In the genomic region with DNA sequence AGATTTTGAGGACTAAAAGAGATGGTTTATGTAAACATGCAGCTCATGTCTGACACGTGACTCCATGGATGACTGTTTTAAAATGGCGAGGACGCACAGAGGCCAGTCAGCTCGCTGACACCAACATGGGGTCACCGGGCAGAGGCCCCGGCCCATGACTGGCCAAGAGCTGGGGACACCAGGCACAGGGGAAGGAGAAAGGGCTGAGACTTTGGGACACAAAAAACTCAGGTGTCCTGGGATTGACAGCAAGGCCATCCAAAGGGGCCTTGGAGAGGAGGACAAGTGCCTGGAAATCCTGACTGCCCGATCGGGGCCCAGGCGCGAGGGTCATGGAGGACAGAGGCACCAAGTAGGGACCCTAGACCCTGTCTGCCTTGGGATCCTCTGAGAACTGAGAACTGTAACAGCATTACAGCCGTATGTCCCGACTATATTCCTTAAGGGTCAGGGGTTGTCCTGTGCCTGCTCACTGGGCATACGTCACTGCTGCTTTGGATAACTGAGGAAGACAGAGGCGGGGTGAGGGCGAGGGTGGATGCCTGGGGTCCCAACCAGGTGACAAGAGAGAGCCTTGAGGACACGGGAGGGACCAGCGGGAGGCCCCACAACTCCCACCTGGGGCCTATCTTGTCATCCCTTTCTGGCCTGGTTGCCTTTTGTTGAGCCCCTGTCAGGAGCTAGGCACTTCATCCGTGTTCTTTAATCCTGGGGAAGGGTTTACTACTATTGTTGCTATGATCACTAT, we compare ENCODE assay signal across 20 cellular contexts. TPM values are rescaled to one million over a fixed set of nuclear protein-coding genes. Genes with fewer than 3 reads are reported as not detected.
DNase-seq lines count a peak whose midpoint lies in the region; ATAC-seq and TF ChIP-seq lines count a peak whose summit lies in the region.
"Had no signal": no experiment of that assay in that cellular context is flagged by ENCODE, and none has a peak within 500 bp of the region (broad histone marks: within the 10 kb centered on the region; RNA-seq: fewer than 3 reads in every experiment).

No MANE protein-coding gene starts in this region.

- DNase-seq in CD8-positive, alpha-beta memory T cell: peak in 1 of 5 donors; percentile 34
- DNase-seq in T-helper 17 cell (no peak), islet precursor cell (peak; percentile 17), spleen (no peak), epidermal melanocyte (ENCODE audit: insufficient read length, low spot score) (no peak), COLO829 (ENCODE audit: low spot score) (no peak)
- DNase-seq: activated CD4-positive, alpha-beta T cell treated with anti-CD3 and anti-CD28 coated beads, Interleukin-2, amount 50 U/mL, for 48 hours; AML-193; foreskin keratinocyte; Kasumi-1; left cardiac atrium; NCI-H1105; NCI-H526 treated with DMSO at 0.1 percent for 48 hours; pancreas; thyroid gland had no signal

- ATAC-seq in T-helper 17 cell: no peak
- no peak for ATAC-seq in HG02840 (IDR thresholded peaks at IDR 0.05; ENCODE audit: low FRiP score, unreplicated experiment)
- ATAC-seq: foreskin keratinocyte, left cardiac atrium had no signal

- peaks cover 21% of the 10 kb centered on the region for H3K36me3 ChIP-seq in CD8-positive, alpha-beta memory T cell (ENCODE audit: insufficient read depth, low read length)
- peaks cover 0 to 59% (median 12%) of the 10 kb centered on the region in 6 donors for H3K36me3 ChIP-seq in spleen
- H3K36me3 ChIP-seq: HAP-1, pancreas, thyroid gland had no signal

- H3K27ac ChIP-seq in CD8-positive, alpha-beta memory T cell (ENCODE audit: low read depth, low read length): no peak overlapping the region
- peak overlapping the region in 7 of 8 donors; percentile 9 to 96 (median 93) for H3K27ac ChIP-seq in spleen
- H3K27ac ChIP-seq: foreskin keratinocyte, pancreas, SK-N-MC, thyroid gland had no signal

- H3K9me3 Mint-ChIP-seq in CD8-positive, alpha-beta memory T cell: no peaks in the 10 kb centered on the region

- intact Hi-C loops in spleen (cut with DNase I; ENCODE audit: low total_unique reads): no loop called here

- 87 to 95% (median 93%) methylated on average over 18 of the region's 18 CpGs for WGBS in spleen, 5 donors

- peaks cover 16 to 79% (median 27%) of the 10 kb centered on the region in 3 donors for H3K36me3 Mint-ChIP-seq in CD8-positive, alpha-beta memory T cell
- H3K36me3 Mint-ChIP-seq in T-helper 17 cell (ENCODE audit: low read depth): peaks cover 3% of the 10 kb centered on the region

- H3K9me3 ChIP-seq in CD8-positive, alpha-beta memory T cell (ENCODE audit: low read length): no peaks in the 10 kb centered on the region
- no peaks in the 10 kb centered on the region for H3K9me3 ChIP-seq in T-helper 17 cell (ENCODE audit: control insufficient read depth, low read length, poor library complexity, severe bottlenecking)
- no peaks in the 10 kb centered on the region for H3K9me3 ChIP-seq in spleen
- H3K9me3 ChIP-seq: HAP-1, pancreas, thyroid gland had no signal

- POLR2A ChIA-PET in CD8-positive, alpha-beta memory T cell (lab: Charles Lee): interaction anchor here (0.6 to 0.9 kb wide), 2 partner anchors 11 to 347 kb away, joined by 3 read pairs; no protein-coding TSS in a partner anchor

- H3K4me1 Mint-ChIP-seq in CD8-positive, alpha-beta memory T cell: peaks cover 73 to 95% (median 90%) of the 10 kb centered on the region in 3 donors
- H3K4me1 Mint-ChIP-seq in T-helper 17 cell: peaks cover 59% of the 10 kb centered on the region

- H3K27ac Mint-ChIP-seq in CD8-positive, alpha-beta memory T cell: peak overlapping the region; percentile 66 to 99 (median 89)
- peak overlapping the region; percentile 99 for H3K27ac Mint-ChIP-seq in T-helper 17 cell

- TF ChIP-seq POLR2A in spleen (IDR thresholded peaks at IDR 0.05): no peak

- no peaks in the 10 kb centered on the region for H3K27me3 Mint-ChIP-seq in CD8-positive, alpha-beta memory T cell
- no peaks in the 10 kb centered on the region for H3K27me3 Mint-ChIP-seq in T-helper 17 cell

- peaks cover 60% of the 10 kb centered on the region for H3K4me1 ChIP-seq in CD8-positive, alpha-beta memory T cell (ENCODE audit: insufficient read depth, low read length)
- peaks cover 48 to 100% (median 88%) of the 10 kb centered on the region in 6 donors for H3K4me1 ChIP-seq in spleen
- H3K4me1 ChIP-seq: foreskin keratinocyte, HAP-1, pancreas had no signal

- H3K4me3 ChIP-seq in CD8-positive, alpha-beta memory T cell (ENCODE audit: low read length): no peak overlapping the region
- peak overlapping the region in 1 of 8 donors; percentile 49 for H3K4me3 ChIP-seq in spleen
- H3K4me3 ChIP-seq: HAP-1, pancreas, SK-N-MC, smooth muscle cell, thyroid gland had no signal

- CTCF ChIA-PET in CD8-positive, alpha-beta memory T cell (lab: Charles Lee): interaction anchor here (1.0 to 1.4 kb wide), 3 partner anchors 8 to 30 kb away, joined by 3 to 4 read pairs (median 3); no protein-coding TSS in a partner anchor

- H3K27me3 ChIP-seq in CD8-positive, alpha-beta memory T cell (ENCODE audit: insufficient read depth, low read length, poor library complexity, severe bottlenecking): no peaks in the 10 kb centered on the region
- no peaks in the 10 kb centered on the region for H3K27me3 ChIP-seq in spleen (replicated peaks in 1 of 7)
- H3K27me3 ChIP-seq: thyroid gland had no signal

- H3K4me3 Mint-ChIP-seq in CD8-positive, alpha-beta memory T cell: no peak overlapping the region
- H3K4me3 Mint-ChIP-seq in T-helper 17 cell: peak overlapping the region; percentile 33

- TF ChIP-seq CTCF in spleen (IDR thresholded peaks at IDR 0.05 in 8 of 11, conservative IDR thresholded peaks at IDR 0.05 in 3 of 11): no peak

RNA-seq across cellular contexts. Expression of a gene that starts 28.6 kb away (rescaled TPM):
- total RNA-seq in CD8-positive, alpha-beta memory T cell: 10 to 100 TPM; 49.3 to 51.0 TPM
- 146 TPM for polyA plus RNA-seq in CD8-positive, alpha-beta memory T cell
- total RNA-seq in T-helper 17 cell: 100 to 1,000 TPM; 163 to 184 TPM
- total RNA-seq in spleen: 100 to 1,000 TPM; 172 to 246 (median 186) TPM
- polyA plus RNA-seq in spleen: 10 to 100 TPM; 71.1 to 97.8 (median 97.4) TPM

RNA-seq across cellular contexts. Expression of a gene that starts 56.3 kb away (rescaled TPM):
- total RNA-seq in CD8-positive, alpha-beta memory T cell: not detected
- not detected for polyA plus RNA-seq in CD8-positive, alpha-beta memory T cell
- total RNA-seq in T-helper 17 cell (not detected), spleen (not detected)
- not detected for polyA plus RNA-seq in spleen
- total RNA-seq: astrocyte, foreskin keratinocyte, left cardiac atrium, pancreas, thyroid gland had no signal
- polyA plus RNA-seq: foreskin keratinocyte, pancreas, smooth muscle cell had no signal
